In genomic region chr13:66634384-66634783, GRCh38 we compare ENCODE assay signal across 13 cellular contexts.
"Had no signal": no experiment of that assay in that cellular context is flagged by ENCODE, and none has a peak within 500 bp of the region (broad histone marks: within the 10 kb centered on the region; RNA-seq: fewer than 3 reads in every experiment).

No MANE protein-coding gene starts in this region.

- H3K27me3 ChIP-seq: hepatocyte, thyroid gland had no signal

- H3K79me2 ChIP-seq: hepatocyte had no signal

- H3K4me1 ChIP-seq: thyroid gland had no signal

- DNase-seq: activated CD4-positive, alpha-beta T cell treated with anti-CD3 and anti-CD28 coated beads, Interleukin-2, amount 50 U/mL, for 4 hours; activated naive CD4-positive, alpha-beta T cell; activated naive CD8-positive, alpha-beta T cell treated with anti-CD3 and anti-CD28 coated beads, Interleukin-2, amount 10 ng/mL, durations not matched to agents 7 days and 5 days; effector CD4-positive, alpha-beta T cell; mammary epithelial cell; nephron progenitor cell; nucleus accumbens; retina; stimulated activated CD4-positive, alpha-beta T cell treated with anti-CD3 and anti-CD28 coated beads, Interleukin-2, amount 100 ng/mL, for 24 hours; stimulated activated naive CD4-positive, alpha-beta T cell treated with Interleukin-2 at 50 U/mL for 16 hours; thyroid gland had no signal

- H2AFZ ChIP-seq: hepatocyte had no signal

- H3K9me3 ChIP-seq: thyroid gland had no signal

- H3K36me3 ChIP-seq: thyroid gland had no signal

- H3K4me3 ChIP-seq: hepatocyte, thyroid gland had no signal

- ATAC-seq: esophagus mucosa had no signal

- H3K4me2 ChIP-seq: hepatocyte had no signal

- H3K27ac ChIP-seq: hepatocyte, thyroid gland had no signal
